27 cellular contexts compared by ENCODE assay signal in the genomic region with DNA sequence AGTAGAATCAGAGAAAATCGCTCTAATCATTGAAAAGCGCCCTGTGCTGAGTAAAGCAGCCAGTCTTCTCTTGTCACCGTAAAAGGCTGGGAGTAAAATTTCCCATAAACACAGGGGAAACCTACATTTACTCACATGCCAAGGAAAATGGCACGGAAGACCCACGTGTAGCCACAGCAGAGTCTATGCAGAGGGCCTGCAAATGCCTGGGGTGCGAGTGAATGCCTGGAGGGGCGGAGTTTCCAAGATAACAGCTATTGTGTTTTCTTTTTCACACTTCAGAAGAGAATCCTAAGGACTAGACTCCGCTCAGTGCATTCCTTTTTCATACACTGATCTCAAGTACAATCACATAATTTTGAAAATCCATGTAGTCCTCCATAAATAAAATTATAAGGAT.
DNase-seq lines count a peak whose midpoint lies in the region; ATAC-seq and TF ChIP-seq lines count a peak whose summit lies in the region.
"Had no signal": no experiment of that assay in that cellular context is flagged by ENCODE, and none has a peak within 500 bp of the region (broad histone marks: within the 10 kb centered on the region; RNA-seq: fewer than 3 reads in every experiment).

No MANE protein-coding gene starts in this region.

- ATAC-seq in GM19351 (IDR thresholded peaks at IDR 0.05; ENCODE audit: unreplicated experiment) (no peak), HG03097 (IDR thresholded peaks at IDR 0.05; ENCODE audit: low FRiP score, unreplicated experiment) (no peak)
- ATAC-seq: body of pancreas; heart left ventricle; stimulated activated naive CD8-positive, alpha-beta T cell treated with anti-CD3 and anti-CD28 coated beads, Interleukin-15, amount 100 ng/mL, for 72 hours had no signal

- peaks cover 46% of the 10 kb centered on the region for H3K4me1 Mint-ChIP-seq in chondrocyte (ENCODE audit: low read depth)
- peaks cover 24% of the 10 kb centered on the region for H3K4me1 Mint-ChIP-seq in osteocyte (ENCODE audit: unreplicated experiment)
- peaks cover 30% of the 10 kb centered on the region for H3K4me1 Mint-ChIP-seq in CD14-positive monocyte

- H3K36me3 Mint-ChIP-seq in chondrocyte (ENCODE audit: low read depth) (peaks cover 9% of the 10 kb centered on the region), osteocyte (ENCODE audit: unreplicated experiment) (peaks cover 21% of the 10 kb centered on the region), CD14-positive monocyte (peaks cover 48 to 53% of the 10 kb centered on the region in 2 donors)

- H3K9ac ChIP-seq in iPS-15b (ENCODE audit: low read depth, low read length): no peak overlapping the region

- H3K27me3 Mint-ChIP-seq in chondrocyte (ENCODE audit: low read depth): no peaks in the 10 kb centered on the region
- H3K27me3 Mint-ChIP-seq in osteocyte (ENCODE audit: unreplicated experiment): no peaks in the 10 kb centered on the region
- peaks cover 0 to 1% (median 0%) of the 10 kb centered on the region in 3 donors for H3K27me3 Mint-ChIP-seq in CD14-positive monocyte (ENCODE audit: low read depth in 3 of 3)
- H3K27me3 Mint-ChIP-seq: stimulated activated naive CD8-positive, alpha-beta T cell treated with anti-CD3 and anti-CD28 coated beads, Interleukin-15, amount 100 ng/mL, for 72 hours had no signal

- no peaks in the 10 kb centered on the region for H3K9me3 ChIP-seq in iPS-15b (ENCODE audit: control insufficient read depth, insufficient read depth, low read length)
- H3K9me3 ChIP-seq: body of pancreas, heart left ventricle, Peyer's patch, upper lobe of right lung had no signal

- H3K4me3 Mint-ChIP-seq in chondrocyte (ENCODE audit: unreplicated experiment): no peak overlapping the region
- no peak overlapping the region for H3K4me3 Mint-ChIP-seq in osteocyte (ENCODE audit: unreplicated experiment)
- H3K4me3 Mint-ChIP-seq in CD14-positive monocyte: no peak overlapping the region
- H3K4me3 Mint-ChIP-seq: stimulated activated naive CD8-positive, alpha-beta T cell treated with anti-CD3 and anti-CD28 coated beads, Interleukin-15, amount 100 ng/mL, for 72 hours had no signal

- TF ChIP-seq CTCF in chondrocyte (IDR thresholded peaks at IDR 0.05) (no peak), osteocyte (IDR thresholded peaks at IDR 0.05) (no peak), CD14-positive monocyte (IDR thresholded peaks at IDR 0.05) (no peak)

- no peaks in the 10 kb centered on the region for H3K27me3 ChIP-seq in H7 (ENCODE audit: control insufficient read depth, insufficient read depth, low read length)
- H3K27me3 ChIP-seq in iPS-15b (ENCODE audit: control insufficient read depth, insufficient read depth, low read length): no peaks in the 10 kb centered on the region
- H3K27me3 ChIP-seq: body of pancreas, heart left ventricle, Peyer's patch, upper lobe of right lung had no signal

- peaks cover 38% of the 10 kb centered on the region for H3K4me1 ChIP-seq in iPS-15b (ENCODE audit: control insufficient read depth, insufficient read depth, low read length)

- peak overlapping the region; percentile 46 for H3K27ac Mint-ChIP-seq in chondrocyte (ENCODE audit: unreplicated experiment)
- H3K27ac Mint-ChIP-seq in osteocyte (ENCODE audit: unreplicated experiment): peak overlapping the region; percentile 66
- H3K27ac Mint-ChIP-seq in CD14-positive monocyte: no peak overlapping the region
- H3K27ac Mint-ChIP-seq: stimulated activated naive CD8-positive, alpha-beta T cell treated with anti-CD3 and anti-CD28 coated beads, Interleukin-15, amount 100 ng/mL, for 72 hours had no signal

- H3K36me3 ChIP-seq in H7 (replicated peaks; ENCODE audit: control insufficient read depth, insufficient read depth, low read length) (peaks cover 4% of the 10 kb centered on the region), iPS-15b (ENCODE audit: control insufficient read depth, insufficient read depth, low read length) (peaks cover 7% of the 10 kb centered on the region)
- H3K36me3 ChIP-seq: Peyer's patch, upper lobe of right lung had no signal

- intact Hi-C loops in CD14-positive monocyte (cut with micrococcal nuclease): no loop called here

- H3K4me3 ChIP-seq in H7 (ENCODE audit: insufficient read depth, low read depth, low read length): no peak overlapping the region
- H3K4me3 ChIP-seq in iPS-15b (ENCODE audit: low read depth, low read length): peak overlapping the region; percentile 14
- H3K4me3 ChIP-seq: body of pancreas, heart left ventricle, lung, Peyer's patch had no signal

- DNase-seq in H7 (peak; percentile 64), chondrocyte (ENCODE audit: low spot score) (no peak), osteocyte (ENCODE audit: extremely low spot score, unreplicated experiment) (peak; percentile 48), CD14-positive monocyte (ENCODE audit: low spot score) (no peak), GM19238 (ENCODE audit: insufficient read length, low spot score) (no peak)
- DNase-seq: activated CD4-positive, alpha-beta T cell treated with anti-CD3 and anti-CD28 coated beads, Interleukin-2, amount 50 U/mL, for 4 hours; activated effector memory CD4-positive, alpha-beta T cell treated with anti-CD3 and anti-CD28 coated beads, Interleukin-2, amount 50 U/mL, for 16 hours; COR-L47; DMS79 treated with DMSO at 0.1 percent for 48 hours; GOT3; heart left ventricle; islet precursor cell; MM.1S; NCI-H1417 treated with DMSO at 0.1 percent for 48 hours; NCI-H2107; NK-92 treated with Interleukin-12 subunit alpha and Interleukin-12 subunit beta, amount 100 ng/mL, for 24 hours; nucleus accumbens; Peyer's patch; stimulated activated CD4-positive, alpha-beta T cell treated with anti-CD3 and anti-CD28 coated beads, Interleukin-4, amount 100 ng/mL, for 24 hours; stimulated activated naive CD8-positive, alpha-beta T cell treated with anti-CD3 and anti-CD28 coated beads, Interleukin-15, amount 100 ng/mL, for 72 hours; T-helper 2 cell; upper lobe of right lung had no signal

- H3K9me3 Mint-ChIP-seq in chondrocyte (ENCODE audit: low read depth) (no peaks in the 10 kb centered on the region), osteocyte (ENCODE audit: unreplicated experiment) (peaks cover under 1% of the 10 kb centered on the region), CD14-positive monocyte (no peaks in the 10 kb centered on the region)
- H3K9me3 Mint-ChIP-seq: stimulated activated naive CD8-positive, alpha-beta T cell treated with anti-CD3 and anti-CD28 coated beads, Interleukin-15, amount 100 ng/mL, for 72 hours had no signal

Comparison
In these comparisons a context has a peak if more than half of its experiments do, and no peak if none do; other contexts are left out.
1. DNase-seq: peak in H7 (single experiment) and osteocyte (single experiment); none in chondrocyte (single experiment), CD14-positive monocyte (single experiment) and GM19238 (single experiment).
2. H3K27ac Mint-ChIP-seq: peak in chondrocyte (single experiment) and osteocyte (single experiment); none in CD14-positive monocyte (0 of 7).